In the genomic region with DNA sequence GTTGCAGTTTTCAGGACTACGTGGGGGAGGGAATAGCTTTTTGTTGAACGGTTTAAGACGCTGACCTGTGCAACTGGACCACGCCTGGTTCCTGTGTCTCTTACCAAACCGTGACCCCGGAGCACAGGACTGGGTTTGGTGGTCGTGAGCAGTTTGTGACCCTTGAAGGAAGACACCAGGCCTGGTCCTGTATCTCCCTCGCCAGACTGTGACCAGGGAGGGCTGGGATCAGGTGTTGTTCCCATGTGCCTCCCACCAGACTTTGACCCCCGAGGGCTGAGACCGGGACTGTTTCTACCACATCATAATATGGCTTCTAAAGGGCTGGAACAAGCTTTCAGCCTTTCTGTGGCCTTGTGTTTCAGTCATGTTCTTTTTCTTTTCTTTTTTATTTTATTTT, we compare ENCODE assay signal across 1 cellular context.
TF ChIP-seq lines count a peak whose summit lies in the region.

No MANE protein-coding gene starts in this region.

TF ChIP-seq in HCT116, 20 proteins besides CTCF, POLR2A, EP300 and RAD21 (continued from another document):
- TF ChIP-seq, protein P1, sequence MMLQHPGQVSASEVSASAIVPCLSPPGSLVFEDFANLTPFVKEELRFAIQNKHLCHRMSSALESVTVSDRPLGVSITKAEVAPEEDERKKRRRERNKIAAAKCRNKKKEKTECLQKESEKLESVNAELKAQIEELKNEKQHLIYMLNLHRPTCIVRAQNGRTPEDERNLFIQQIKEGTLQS (IDR thresholded peaks at IDR 0.05), result no peak
- TF ChIP-seq ZFX (IDR thresholded peaks at IDR 0.05) (no peak), EGR1 (IDR thresholded peaks at IDR 0.05; ENCODE audit: low read depth) (no peak), FOSL1 (IDR thresholded peaks at IDR 0.05; ENCODE audit: low read depth) (no peak)
